In genomic region chr1:223364685-223365382, GRCh38 we compare ENCODE assay signal across 8 cellular contexts. TPM values are rescaled to one million over a fixed set of nuclear protein-coding genes. Genes with fewer than 3 reads are reported as not detected.
A peak's percentile ranks its signal among the peaks of the same experiment; 100 is the strongest.
DNase-seq lines count a peak whose midpoint lies in the region; ATAC-seq and TF ChIP-seq lines count a peak whose summit lies in the region.

No MANE protein-coding gene starts in this region.

- TF ChIP-seq CTCF in CD14-positive monocyte (IDR thresholded peaks at IDR 0.05) (no peak), ovary (IDR thresholded peaks at IDR 0.05) (no peak), GM13977 (IDR thresholded peaks at IDR 0.05; ENCODE audit: extremely low read depth, insufficient read depth, missing control alignments) (no peak)
- no peak for TF ChIP-seq CTCF in activated CD8-positive, alpha-beta T cell treated with anti-CD3 and anti-CD28 coated beads for 36 hours (IDR thresholded peaks at IDR 0.05)

- H3K4me3 Mint-ChIP-seq in CD14-positive monocyte, result peak overlapping the region; percentile 72 to 84
- H3K4me3 Mint-ChIP-seq in activated CD8-positive, alpha-beta T cell treated with anti-CD3 and anti-CD28 coated beads for 36 hours, result peak overlapping the region; percentile 67

- H3K36me3 Mint-ChIP-seq in CD14-positive monocyte, result peaks cover 0 to 5% of the 10 kb centered on the region in 2 donors
- H3K36me3 Mint-ChIP-seq in activated CD8-positive, alpha-beta T cell treated with anti-CD3 and anti-CD28 coated beads for 36 hours (ENCODE audit: low read depth), result no peaks in the 10 kb centered on the region

- H3K9me3 Mint-ChIP-seq in CD14-positive monocyte, result peaks cover 0 to 10% (median 7%) of the 10 kb centered on the region in 7 donors
- H3K9me3 Mint-ChIP-seq in activated CD8-positive, alpha-beta T cell treated with anti-CD3 and anti-CD28 coated beads for 36 hours, result no peaks in the 10 kb centered on the region

- H3K4me1 ChIP-seq in ovary (ENCODE audit: insufficient read depth), result no peaks in the 10 kb centered on the region

- no peak for TF ChIP-seq EP300 in ovary (IDR thresholded peaks at IDR 0.05)

- H3K27me3 Mint-ChIP-seq in CD14-positive monocyte (ENCODE audit: low read depth in 3 of 3), result peaks cover 57 to 66% (median 57%) of the 10 kb centered on the region in 3 donors
- peaks cover 31% of the 10 kb centered on the region for H3K27me3 Mint-ChIP-seq in activated CD8-positive, alpha-beta T cell treated with anti-CD3 and anti-CD28 coated beads for 36 hours

- no peak for TF ChIP-seq POLR2A in ovary (IDR thresholded peaks at IDR 0.05)

- in situ Hi-C loops in GM13977 (cut with MboI; ENCODE audit: low pct_unique_long_range_greater_than_20kb, low sequenced_read_pairs, unreplicated experiment), result no loop called here

- no peaks in the 10 kb centered on the region for H3K36me3 ChIP-seq in ovary

- POLR2A ChIA-PET in activated CD8-positive, alpha-beta T cell treated with anti-CD3 and anti-CD28 coated beads for 36 hours (lab: Charles Lee), result no interaction called here

- no peaks in the 10 kb centered on the region for H3K27me3 ChIP-seq in ovary

- no peaks in the 10 kb centered on the region for H3K9me3 ChIP-seq in ovary

- CTCF ChIA-PET in activated CD8-positive, alpha-beta T cell treated with anti-CD3 and anti-CD28 coated beads for 36 hours (lab: Charles Lee), result interaction anchor here (3.1 to 3.4 kb wide), 2 partner anchors 231 to 241 kb away, joined by 15 to 20 read pairs; no protein-coding TSS in a partner anchor

- H3K27ac ChIP-seq in ovary, result no peak overlapping the region

- no peak overlapping the region for H3K27ac Mint-ChIP-seq in CD14-positive monocyte
- H3K27ac Mint-ChIP-seq in activated CD8-positive, alpha-beta T cell treated with anti-CD3 and anti-CD28 coated beads for 36 hours, result no peak overlapping the region

- DNase-seq in CD14-positive monocyte (ENCODE audit: low spot score), result no peak
- peak; percentile 27 for DNase-seq in activated CD8-positive, alpha-beta T cell treated with anti-CD3 and anti-CD28 coated beads for 36 hours
- DNase-seq in germinal center (ENCODE audit: low spot score), result peak; percentile 21
- peak in 4 of 5 donors; percentile 36 to 56 (median 44) for DNase-seq in ovary
- DNase-seq in DMS153 (lab: John Stamatoyannopoulos, UW), result no peak
- DNase-seq in GM13977 (ENCODE audit: low spot score), result no peak
- no peak for DNase-seq in AG08396 (ENCODE audit: low spot score)

- peak overlapping the region; percentile 42 for H3K4me3 ChIP-seq in ovary

- H3K4me1 Mint-ChIP-seq in CD14-positive monocyte, result peaks cover 17% of the 10 kb centered on the region
- H3K4me1 Mint-ChIP-seq in activated CD8-positive, alpha-beta T cell treated with anti-CD3 and anti-CD28 coated beads for 36 hours (ENCODE audit: low read depth), result peaks cover 16% of the 10 kb centered on the region

- 1 to 2% (median 1%) methylated on average over 51 to 55 of the region's 55 CpGs for WGBS in ovary, 3 donors

- intact Hi-C loops in CD14-positive monocyte (cut with micrococcal nuclease) (loop anchor here in 1 of 2 donors (10.0 kb wide), 1 partner anchor 230 kb away; no protein-coding TSS in a partner anchor), ovary (cut with DNase I) (loop anchor here in 1 of 4 donors (5.0 to 10.0 kb wide), 2 partner anchors 228 to 320 kb away; no protein-coding TSS in a partner anchor)
- intact Hi-C loops in activated CD8-positive, alpha-beta T cell treated with anti-CD3 and anti-CD28 coated beads for 36 hours (cut with micrococcal nuclease), result no loop called here

- peak; percentile 24 for ATAC-seq in HG02981 (IDR thresholded peaks at IDR 0.05; ENCODE audit: unreplicated experiment)
- ATAC-seq in activated CD8-positive, alpha-beta T cell treated with anti-CD3 and anti-CD28 coated beads for 36 hours, result no peak

RNA-seq across cellular contexts. Expression of gene SUSD4, which starts 0.9 kb away (rescaled TPM):
- polyA plus RNA-seq in CD14-positive monocyte (under 1 TPM; 0.34 to 0.50 TPM), ovary (10 to 100 TPM; 23.0 to 70.1 TPM)
- under 1 TPM; 0.29 to 0.43 TPM for total RNA-seq in activated CD8-positive, alpha-beta T cell treated with anti-CD3 and anti-CD28 coated beads for 36 hours
- 10 to 100 TPM; 30.6 to 80.5 (median 36.6) TPM for total RNA-seq in ovary

RNA-seq across cellular contexts. Expression of gene CCDC185, which starts 28.4 kb away (rescaled TPM):
- polyA plus RNA-seq in CD14-positive monocyte (not detected), ovary (not detected)
- not detected for total RNA-seq in activated CD8-positive, alpha-beta T cell treated with anti-CD3 and anti-CD28 coated beads for 36 hours
- not detected for total RNA-seq in ovary

Comparison
In these comparisons a context has a peak if more than half of its experiments do, and no peak if none do; other contexts are left out.
1. DNase-seq: peak in activated CD8-positive, alpha-beta T cell treated with anti-CD3 and anti-CD28 coated beads for 36 hours (single experiment), germinal center (single experiment) and ovary (4 of 5); none in CD14-positive monocyte (single experiment), DMS153 (single experiment), GM13977 (single experiment) and AG08396 (single experiment).
2. RNA of gene SUSD4, which starts 0.9 kb away (total RNA-seq): 30.6 to 80.5 TPM in ovary; 0.29 to 0.43 TPM in activated CD8-positive, alpha-beta T cell treated with anti-CD3 and anti-CD28 coated beads for 36 hours; every median in the first group is over 10 times any median in the second.